ENCODE assay signal across 14 cellular contexts in genomic region chr5:124979174-124979573, GRCh38.
DNase-seq lines count a peak whose midpoint lies in the region; ATAC-seq, FAIRE-seq and TF ChIP-seq lines count a peak whose summit lies in the region.
"Had no signal": no experiment of that assay in that cellular context is flagged by ENCODE, and none has a peak within 500 bp of the region (broad histone marks: within the 10 kb centered on the region; RNA-seq: fewer than 3 reads in every experiment).

No MANE protein-coding gene starts in this region.

- no peak overlapping the region for H3K27ac Mint-ChIP-seq in activated naive CD4-positive, alpha-beta T cell treated with anti-CD3 and anti-CD28 coated beads, Interleukin-2, amount 50 U/mL, for 72 hours
- H3K27ac Mint-ChIP-seq in stimulated activated naive CD8-positive, alpha-beta T cell treated with anti-CD3 and anti-CD28 coated beads, Interleukin-15, amount 100 ng/mL, for 72 hours = no peak overlapping the region
- H3K27ac Mint-ChIP-seq: activated naive CD8-positive, alpha-beta T cell treated with anti-CD3 and anti-CD28 coated beads, Interleukin-2, amount 10 ng/mL, durations not matched to agents 7 days and 5 days; stimulated activated naive B cell treated with anti-CD40 and anti-IgM and Interleukin-4, amounts not matched to agents 10 μg/mL and 1 μg/mL and 100 μg/mL, for 72 hours; T-helper 1 cell treated with Interleukin-12 subunit alpha and Interleukin-12 subunit beta and Interleukin-4 antibody, amounts not matched to agents 30 μg/mL and 1 μg/mL, for 36 hours had no signal

- ATAC-seq in A549 (peak; percentile 47 to 54; a peak in 2 of 6 replicates), left lung (peak; percentile 90)
- ATAC-seq in activated naive CD4-positive, alpha-beta T cell treated with anti-CD3 and anti-CD28 coated beads, Interleukin-2, amount 50 U/mL, for 72 hours = no peak
- no peak for ATAC-seq in stimulated activated naive CD8-positive, alpha-beta T cell treated with anti-CD3 and anti-CD28 coated beads, Interleukin-15, amount 100 ng/mL, for 72 hours
- ATAC-seq: stimulated activated naive B cell treated with anti-CD40 and anti-IgM and Interleukin-4, amounts not matched to agents 10 μg/mL and 1 μg/mL and 100 μg/mL, for 72 hours had no signal

- peak overlapping the region; percentile 33; the same call in 2 of the 3 replicates for H3K4me2 ChIP-seq in A549

- no peak overlapping the region for H3K4me3 ChIP-seq in A549
- no peak overlapping the region for H3K4me3 ChIP-seq in HUES48 (ENCODE audit: low read depth, low read length)
- H3K4me3 ChIP-seq in left lung = no peak overlapping the region

- H3K4me1 ChIP-seq in A549 (peaks cover 16% of the 10 kb centered on the region; the same call in 1 of the 3 replicates), HUES48 (ENCODE audit: control insufficient read depth, insufficient read depth, low read length) (peaks cover 33% of the 10 kb centered on the region), left lung (peaks cover 0 to 6% of the 10 kb centered on the region in 2 donors)

- CTCF ChIA-PET in A549 (lab: Yijun Ruan, JAX) = no interaction called here

- H3K9ac ChIP-seq in HUES48 (ENCODE audit: low read depth, low read length) = 0 out of 2 replicates have a peak overlapping the region, but pooled peaks have one; percentile 6

- peak; percentile 18 for FAIRE-seq in A549 (lab: Jason Lieb, UNC)

- H3K9me3 Mint-ChIP-seq in activated naive CD4-positive, alpha-beta T cell treated with anti-CD3 and anti-CD28 coated beads, Interleukin-2, amount 50 U/mL, for 72 hours = peaks cover 15 to 24% of the 10 kb centered on the region in 2 donors
- H3K9me3 Mint-ChIP-seq in stimulated activated naive CD8-positive, alpha-beta T cell treated with anti-CD3 and anti-CD28 coated beads, Interleukin-15, amount 100 ng/mL, for 72 hours = peaks cover 16 to 17% of the 10 kb centered on the region in 2 donors

- TF ChIP-seq CTCF in A549 (IDR thresholded peaks at IDR 0.05) (no peak), left lung (IDR thresholded peaks at IDR 0.05) (no peak)

- TF ChIP-seq RAD21 in A549 (conservative IDR thresholded peaks at IDR 0.05 in 1 of 2, IDR thresholded peaks at IDR 0.05 in 1 of 2) = no peak

- DNase-seq in A549 (ENCODE audit: low read depth in 1 of 2, low spot score in 1 of 2) (peak in 1 of 2 experiments; percentile 32), amniotic epithelial cell (ENCODE audit: low read depth) (peak; percentile 44), left lung (no peak), D341Med (ENCODE audit: low spot score) (no peak), HuH-7.5 (ENCODE audit: low spot score) (no peak)
- no peak for DNase-seq in activated naive CD4-positive, alpha-beta T cell treated with anti-CD3 and anti-CD28 coated beads, Interleukin-2, amount 50 U/mL, for 72 hours (ENCODE audit: low spot score in 2 of 2)
- no peak for DNase-seq in stimulated activated naive CD8-positive, alpha-beta T cell treated with anti-CD3 and anti-CD28 coated beads, Interleukin-15, amount 100 ng/mL, for 72 hours
- DNase-seq: activated naive CD8-positive, alpha-beta T cell treated with anti-CD3 and anti-CD28 coated beads, Interleukin-2, amount 10 ng/mL, durations not matched to agents 7 days and 5 days; effector CD4-positive, alpha-beta T cell; naive B cell; NCI-H524 treated with DMSO at 0.1 percent for 48 hours; stimulated activated naive B cell treated with anti-CD40 and anti-IgM and Interleukin-4, amounts not matched to agents 10 μg/mL and 1 μg/mL and 100 μg/mL, for 72 hours had no signal

- H3K4me3 Mint-ChIP-seq in stimulated activated naive CD8-positive, alpha-beta T cell treated with anti-CD3 and anti-CD28 coated beads, Interleukin-15, amount 100 ng/mL, for 72 hours = no peak overlapping the region
- H3K4me3 Mint-ChIP-seq: activated naive CD8-positive, alpha-beta T cell treated with anti-CD3 and anti-CD28 coated beads, Interleukin-2, amount 10 ng/mL, durations not matched to agents 7 days and 5 days; stimulated activated naive B cell treated with anti-CD40 and anti-IgM and Interleukin-4, amounts not matched to agents 10 μg/mL and 1 μg/mL and 100 μg/mL, for 72 hours; T-helper 1 cell treated with Interleukin-12 subunit alpha and Interleukin-12 subunit beta and Interleukin-4 antibody, amounts not matched to agents 30 μg/mL and 1 μg/mL, for 36 hours had no signal

- peaks cover 4 to 11% of the 10 kb centered on the region in 2 donors for H3K36me3 Mint-ChIP-seq in activated naive CD4-positive, alpha-beta T cell treated with anti-CD3 and anti-CD28 coated beads, Interleukin-2, amount 50 U/mL, for 72 hours
- H3K36me3 Mint-ChIP-seq: activated naive CD8-positive, alpha-beta T cell treated with anti-CD3 and anti-CD28 coated beads, Interleukin-2, amount 10 ng/mL, durations not matched to agents 7 days and 5 days had no signal

- no peaks in the 10 kb centered on the region for H3K27me3 Mint-ChIP-seq in stimulated activated naive CD8-positive, alpha-beta T cell treated with anti-CD3 and anti-CD28 coated beads, Interleukin-15, amount 100 ng/mL, for 72 hours
- H3K27me3 Mint-ChIP-seq: activated naive CD8-positive, alpha-beta T cell treated with anti-CD3 and anti-CD28 coated beads, Interleukin-2, amount 10 ng/mL, durations not matched to agents 7 days and 5 days; stimulated activated naive B cell treated with anti-CD40 and anti-IgM and Interleukin-4, amounts not matched to agents 10 μg/mL and 1 μg/mL and 100 μg/mL, for 72 hours had no signal

- POLR2A ChIA-PET in A549 (lab: Yijun Ruan, JAX) = no interaction called here

- no peak for TF ChIP-seq POLR2A in A549 (IDR thresholded peaks at IDR 0.05; ENCODE audit: low read length)

- TF ChIP-seq EP300 in A549 (IDR thresholded peaks at IDR 0.05) = no peak

- 31% methylated on average over 2 of the region's 2 CpGs for WGBS in A549 (ENCODE audit: missing lambda C conversion rate)

- no peaks in the 10 kb centered on the region for H3K4me1 Mint-ChIP-seq in stimulated activated naive CD8-positive, alpha-beta T cell treated with anti-CD3 and anti-CD28 coated beads, Interleukin-15, amount 100 ng/mL, for 72 hours
- H3K4me1 Mint-ChIP-seq: activated naive CD8-positive, alpha-beta T cell treated with anti-CD3 and anti-CD28 coated beads, Interleukin-2, amount 10 ng/mL, durations not matched to agents 7 days and 5 days had no signal

- H3K27me3 ChIP-seq in HUES48 (ENCODE audit: control insufficient read depth, insufficient read depth, low read length) (no peaks in the 10 kb centered on the region), left lung (no peaks in the 10 kb centered on the region)

- H3K27ac ChIP-seq in A549 = 0 out of 6 replicates have a peak overlapping the region, but pooled peaks of 1 of the 2 experiments have one; percentile 11
- peak overlapping the region; percentile 87 for H3K27ac ChIP-seq in HUES48 (ENCODE audit: low read depth, low read length)
- no peak overlapping the region for H3K27ac ChIP-seq in left lung

- H3K9me3 ChIP-seq in A549 (no peaks in the 10 kb centered on the region), HUES48 (ENCODE audit: control insufficient read depth, insufficient read depth, low read length) (peaks cover 11% of the 10 kb centered on the region), left lung (peaks cover 0 to 10% of the 10 kb centered on the region in 2 donors)

- intact Hi-C loops in left lung (cut with DNase I) = no loop called here

- no peaks in the 10 kb centered on the region for H3K36me3 ChIP-seq in HUES48 (ENCODE audit: control insufficient read depth, insufficient read depth, low read length)
- H3K36me3 ChIP-seq in left lung = no peaks in the 10 kb centered on the region

TF ChIP-seq in A549, 52 proteins besides CTCF, POLR2A, EP300 and RAD21:
- TF ChIP-seq RARB (CRISPR knock-in tag; IDR thresholded peaks at IDR 0.05) (no peak), HEYL (CRISPR knock-in tag; IDR thresholded peaks at IDR 0.05) (no peak), ZC3H11A (IDR thresholded peaks at IDR 0.05) (no peak)
TF ChIP-seq in A549: peak in this region for 0.

Comparison
In these comparisons a context has a peak if more than half of its experiments do, and no peak if none do; other contexts are left out.
1. ATAC-seq: peak in A549 (2 of 2) and left lung (single experiment); none in activated naive CD4-positive, alpha-beta T cell treated with anti-CD3 and anti-CD28 coated beads, Interleukin-2, amount 50 U/mL, for 72 hours (0 of 2) and stimulated activated naive CD8-positive, alpha-beta T cell treated with anti-CD3 and anti-CD28 coated beads, Interleukin-15, amount 100 ng/mL, for 72 hours (single experiment).